Comparison of ENCODE assay signal across 1 cellular context in the genomic region with DNA sequence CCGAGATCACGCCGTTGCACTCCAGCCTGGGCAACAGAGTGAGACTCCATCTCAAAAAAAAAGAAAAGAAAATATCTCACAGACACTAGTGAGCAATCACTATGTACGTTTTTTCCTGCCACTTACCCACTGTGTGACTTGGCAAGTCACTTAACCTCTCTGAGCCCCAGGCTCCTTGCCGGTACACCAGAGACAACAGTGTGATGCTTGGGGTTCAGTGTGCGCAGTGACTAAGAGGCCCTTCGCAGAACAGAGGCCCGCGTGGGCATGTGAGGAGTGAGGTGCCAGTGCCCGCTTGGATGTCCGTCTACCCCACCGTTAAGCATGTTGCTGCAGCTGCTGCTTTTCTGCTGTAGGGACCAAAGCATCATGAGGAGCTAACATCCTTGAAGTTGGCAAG.
TF ChIP-seq lines count a peak whose summit lies in the region.

No MANE protein-coding gene starts in this region.

TF ChIP-seq in HepG2, 621 proteins besides CTCF, POLR2A, EP300 and RAD21 (continued from another document):
- TF ChIP-seq, protein P1, sequence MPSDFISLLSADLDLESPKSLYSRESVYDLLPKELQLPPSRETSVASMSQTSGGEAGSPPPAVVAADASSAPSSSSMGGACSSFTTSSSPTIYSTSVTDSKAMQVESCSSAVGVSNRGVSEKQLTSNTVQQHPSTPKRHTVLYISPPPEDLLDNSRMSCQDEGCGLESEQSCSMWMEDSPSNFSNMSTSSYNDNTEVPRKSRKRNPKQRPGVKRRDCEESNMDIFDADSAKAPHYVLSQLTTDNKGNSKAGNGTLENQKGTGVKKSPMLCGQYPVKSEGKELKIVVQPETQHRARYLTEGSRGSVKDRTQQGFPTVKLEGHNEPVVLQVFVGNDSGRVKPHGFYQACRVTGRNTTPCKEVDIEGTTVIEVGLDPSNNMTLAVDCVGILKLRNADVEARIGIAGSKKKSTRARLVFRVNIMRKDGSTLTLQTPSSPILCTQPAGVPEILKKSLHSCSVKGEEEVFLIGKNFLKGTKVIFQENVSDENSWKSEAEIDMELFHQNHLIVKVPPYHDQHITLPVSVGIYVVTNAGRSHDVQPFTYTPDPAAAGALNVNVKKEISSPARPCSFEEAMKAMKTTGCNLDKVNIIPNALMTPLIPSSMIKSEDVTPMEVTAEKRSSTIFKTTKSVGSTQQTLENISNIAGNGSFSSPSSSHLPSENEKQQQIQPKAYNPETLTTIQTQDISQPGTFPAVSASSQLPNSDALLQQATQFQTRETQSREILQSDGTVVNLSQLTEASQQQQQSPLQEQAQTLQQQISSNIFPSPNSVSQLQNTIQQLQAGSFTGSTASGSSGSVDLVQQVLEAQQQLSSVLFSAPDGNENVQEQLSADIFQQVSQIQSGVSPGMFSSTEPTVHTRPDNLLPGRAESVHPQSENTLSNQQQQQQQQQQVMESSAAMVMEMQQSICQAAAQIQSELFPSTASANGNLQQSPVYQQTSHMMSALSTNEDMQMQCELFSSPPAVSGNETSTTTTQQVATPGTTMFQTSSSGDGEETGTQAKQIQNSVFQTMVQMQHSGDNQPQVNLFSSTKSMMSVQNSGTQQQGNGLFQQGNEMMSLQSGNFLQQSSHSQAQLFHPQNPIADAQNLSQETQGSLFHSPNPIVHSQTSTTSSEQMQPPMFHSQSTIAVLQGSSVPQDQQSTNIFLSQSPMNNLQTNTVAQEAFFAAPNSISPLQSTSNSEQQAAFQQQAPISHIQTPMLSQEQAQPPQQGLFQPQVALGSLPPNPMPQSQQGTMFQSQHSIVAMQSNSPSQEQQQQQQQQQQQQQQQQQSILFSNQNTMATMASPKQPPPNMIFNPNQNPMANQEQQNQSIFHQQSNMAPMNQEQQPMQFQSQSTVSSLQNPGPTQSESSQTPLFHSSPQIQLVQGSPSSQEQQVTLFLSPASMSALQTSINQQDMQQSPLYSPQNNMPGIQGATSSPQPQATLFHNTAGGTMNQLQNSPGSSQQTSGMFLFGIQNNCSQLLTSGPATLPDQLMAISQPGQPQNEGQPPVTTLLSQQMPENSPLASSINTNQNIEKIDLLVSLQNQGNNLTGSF (CRISPR knock-in tag; IDR thresholded peaks at IDR 0.05), result no peak
- TF ChIP-seq ZNF326 (CRISPR knock-in tag; IDR thresholded peaks at IDR 0.05; ENCODE audit: borderline replicate concordance), result no peak
- no peak for TF ChIP-seq ZNF761 (CRISPR knock-in tag; conservative IDR thresholded peaks at IDR 0.05)
- TF ChIP-seq HMGXB4 (CRISPR knock-in tag; IDR thresholded peaks at IDR 0.05; ENCODE audit: borderline replicate concordance in 1 of 2, low read depth in 1 of 2), result 0 out of 4 replicates have a peak, but pooled peaks of 1 of the 2 experiments have one; percentile 2
- 0 out of 2 replicates have a peak, but pooled peaks have one; percentile 17 for TF ChIP-seq TERF1 (CRISPR knock-in tag; IDR thresholded peaks at IDR 0.05)
- TF ChIP-seq RFX1 (IDR thresholded peaks at IDR 0.05), result no peak
- no peak for TF ChIP-seq GTF3A (CRISPR knock-in tag; conservative IDR thresholded peaks at IDR 0.05)
- no peak for TF ChIP-seq CBFB (CRISPR knock-in tag; IDR thresholded peaks at IDR 0.05)
- no peak for TF ChIP-seq PHF20 (CRISPR knock-in tag; IDR thresholded peaks at IDR 0.05)
